In genomic region chr14:69366761-69367160, GRCh38 we compare ENCODE assay signal across 28 cellular contexts. TPM values are rescaled to one million over a fixed set of nuclear protein-coding genes. Genes with fewer than 3 reads are reported as not detected.
A peak's percentile ranks its signal among the peaks of the same experiment; 100 is the strongest.
DNase-seq lines count a peak whose midpoint lies in the region; ATAC-seq, FAIRE-seq and TF ChIP-seq lines count a peak whose summit lies in the region.
"Had no signal": no experiment of that assay in that cellular context is flagged by ENCODE, and none has a peak within 500 bp of the region (broad histone marks: within the 10 kb centered on the region; RNA-seq: fewer than 3 reads in every experiment).

No MANE protein-coding gene starts in this region.

- no peak overlapping the region for H3K4me3 Mint-ChIP-seq in neural progenitor cell
- H3K4me3 Mint-ChIP-seq: CD14-positive monocyte; CD4-positive, alpha-beta memory T cell; CD4-positive, CD25-positive, alpha-beta regulatory T cell; CD8-positive, alpha-beta memory T cell had no signal

- H3K27ac Mint-ChIP-seq in neural progenitor cell = peak overlapping the region; percentile 0
- H3K27ac Mint-ChIP-seq: CD14-positive monocyte; CD4-positive, alpha-beta memory T cell; CD8-positive, alpha-beta memory T cell had no signal

- no peak overlapping the region for H3K4me3 ChIP-seq in HepG2 (replicated peaks in 1 of 3; ENCODE audit: insufficient read depth in 1 of 3, low read depth in 2 of 3, low read length in 3 of 3)
- no peak overlapping the region for H3K4me3 ChIP-seq in right lobe of liver
- no peak overlapping the region for H3K4me3 ChIP-seq in neural progenitor cell
- H3K4me3 ChIP-seq in A673 (ENCODE audit: low read depth, low read length, poor library complexity, severe bottlenecking) = no peak overlapping the region
- no peak overlapping the region for H3K4me3 ChIP-seq in psoas muscle
- H3K4me3 ChIP-seq: BLaER1, GM12878 had no signal

- CTCF ChIA-PET in HepG2 (lab: Yijun Ruan, JAX; ENCODE audit: low intra/inter-chr PET ratio, low total read pairs) = no interaction called here
- CTCF ChIA-PET in A673 (lab: Charles Lee) = no interaction called here

- TF ChIP-seq RAD21 in HepG2 (CRISPR knock-in tag; IDR thresholded peaks at IDR 0.05) = no peak

- H3K27ac ChIP-seq in HepG2 (ENCODE audit: extremely low read length, insufficient read depth, low read length) (no peak overlapping the region), right lobe of liver (no peak overlapping the region), neural progenitor cell (no peak overlapping the region), A673 (ENCODE audit: low read depth, low read length, poor library complexity, severe bottlenecking) (no peak overlapping the region), psoas muscle (no peak overlapping the region)
- H3K27ac ChIP-seq: BLaER1 had no signal

- in situ Hi-C loops in HepG2 (cut with HindIII; ENCODE audit: extremely low pct_ligation_motif_present, low pct_unique_long_range_greater_than_20kb) = no loop called here

- TF ChIP-seq CTCF in HepG2 (CRISPR knock-in tag; IDR thresholded peaks at IDR 0.05) = no peak
- TF ChIP-seq CTCF in right lobe of liver (IDR thresholded peaks at IDR 0.05) = no peak
- no peak for TF ChIP-seq CTCF in neural progenitor cell (IDR thresholded peaks at IDR 0.05)
- TF ChIP-seq CTCF in A673 (conservative IDR thresholded peaks at IDR 0.05; ENCODE audit: low read depth, low read length) = no peak
- no peak for TF ChIP-seq CTCF in psoas muscle (IDR thresholded peaks at IDR 0.05)

- H3K36me3 ChIP-seq in HepG2 (replicated peaks in 1 of 2; ENCODE audit: control insufficient read depth in 1 of 2, insufficient read depth in 2 of 2, low read length in 2 of 2) (no peaks in the 10 kb centered on the region), right lobe of liver (no peaks in the 10 kb centered on the region), neural progenitor cell (no peaks in the 10 kb centered on the region), A673 (ENCODE audit: insufficient read depth, low read length, poor library complexity, severe bottlenecking) (no peaks in the 10 kb centered on the region), psoas muscle (ENCODE audit: insufficient read depth in 1 of 2, low read depth in 1 of 2) (no peaks in the 10 kb centered on the region)
- H3K36me3 ChIP-seq: BE2C had no signal

- WGBS in HepG2 (ENCODE audit: low lambda C conversion rate) = 98% methylated on average over 4 of the region's 4 CpGs
- 95% methylated on average over 3 of the region's 4 CpGs for WGBS in right lobe of liver (ENCODE audit: insufficient coverage, low coverage, low lambda C conversion rate, missing lambda C conversion rate)
- 95 to 97% (median 96%) methylated on average over 4 of the region's 4 CpGs for WGBS in psoas muscle, 3 donors

- H3K4me2 ChIP-seq in HepG2 (ENCODE audit: low read depth, low read length) = no peak overlapping the region
- no peak overlapping the region for H3K4me2 ChIP-seq in neural progenitor cell
- H3K4me2 ChIP-seq: BLaER1 had no signal

- no peaks in the 10 kb centered on the region for H3K27me3 Mint-ChIP-seq in neural progenitor cell (ENCODE audit: insufficient read depth, low read depth)
- H3K27me3 Mint-ChIP-seq: CD4-positive, alpha-beta memory T cell; CD4-positive, CD25-positive, alpha-beta regulatory T cell; CD8-positive, alpha-beta memory T cell had no signal

- no peaks in the 10 kb centered on the region for H3K9me3 ChIP-seq in HepG2 (ENCODE audit: low read length)
- H3K9me3 ChIP-seq in right lobe of liver = no peaks in the 10 kb centered on the region
- no peaks in the 10 kb centered on the region for H3K9me3 ChIP-seq in neural progenitor cell (ENCODE audit: low read depth)
- H3K9me3 ChIP-seq in A673 (ENCODE audit: low read depth, low read length, poor library complexity, severe bottlenecking) = no peaks in the 10 kb centered on the region
- no peaks in the 10 kb centered on the region for H3K9me3 ChIP-seq in psoas muscle
- H3K9me3 ChIP-seq: BE2C, BLaER1 had no signal

- H3K4me1 ChIP-seq in HepG2 (ENCODE audit: insufficient read depth, low read length) (no peaks in the 10 kb centered on the region), right lobe of liver (no peaks in the 10 kb centered on the region), neural progenitor cell (no peaks in the 10 kb centered on the region), A673 (ENCODE audit: insufficient read depth, low read length, poor library complexity, severe bottlenecking) (no peaks in the 10 kb centered on the region), psoas muscle (no peaks in the 10 kb centered on the region)
- H3K4me1 ChIP-seq: BE2C, BLaER1 had no signal

- H3K27me3 ChIP-seq in HepG2 (ENCODE audit: control insufficient read depth in 1 of 2, insufficient read depth in 2 of 2, low read length in 2 of 2) (no peaks in the 10 kb centered on the region), right lobe of liver (no peaks in the 10 kb centered on the region), neural progenitor cell (no peaks in the 10 kb centered on the region), A673 (replicated peaks; ENCODE audit: insufficient read depth, low read depth, low read length, poor library complexity) (no peaks in the 10 kb centered on the region), psoas muscle (ENCODE audit: insufficient read depth in 3 of 3, low read length in 2 of 3) (no peaks in the 10 kb centered on the region)
- H3K27me3 ChIP-seq: BE2C, BLaER1 had no signal

- H2AFZ ChIP-seq in HepG2 (ENCODE audit: low read length) (no peak overlapping the region), neural progenitor cell (replicated peaks) (no peak overlapping the region)

- TF ChIP-seq POLR2A in HepG2 (IDR thresholded peaks at IDR 0.05; ENCODE audit: insufficient read depth in 1 of 2, low read depth in 2 of 2, low read length in 2 of 2) (no peak), right lobe of liver (IDR thresholded peaks at IDR 0.05) (no peak)

- H3K79me2 ChIP-seq in HepG2 (ENCODE audit: insufficient read depth, low read length) = no peaks in the 10 kb centered on the region
- H3K79me2 ChIP-seq in neural progenitor cell (ENCODE audit: low read depth) = no peaks in the 10 kb centered on the region

- POLR2A ChIA-PET in HepG2 (lab: Yijun Ruan, JAX) (no interaction called here), A673 (lab: Charles Lee; ENCODE audit: low non-redundant PET) (no interaction called here)

- H3K9ac ChIP-seq in HepG2 (ENCODE audit: insufficient read depth, low read depth, low read length) = no peak overlapping the region
- H3K9ac ChIP-seq in neural progenitor cell = no peak overlapping the region
- H3K9ac ChIP-seq: BLaER1 had no signal

- no peaks in the 10 kb centered on the region for H3K9me3 Mint-ChIP-seq in neural progenitor cell
- H3K9me3 Mint-ChIP-seq: CD14-positive monocyte; CD4-positive, alpha-beta memory T cell; CD4-positive, CD25-positive, alpha-beta regulatory T cell; CD8-positive, alpha-beta memory T cell had no signal

- DNase-seq in HepG2 (ENCODE audit: low spot score) (no peak), right lobe of liver (no peak), HTR-8/SVneo (ENCODE audit: insufficient read length, low spot score) (no peak), neural progenitor cell (ENCODE audit: low spot score) (no peak), amniotic stem cell (lab: John Stamatoyannopoulos, UW) (no peak), A673 (ENCODE audit: low spot score) (no peak), psoas muscle (no peak)
- DNase-seq: 8988T; ACHN; BE2C; C1 segment of cervical spinal cord; CD4-positive, alpha-beta memory T cell; CD4-positive, CD25-positive, alpha-beta regulatory T cell; CD8-positive, alpha-beta memory T cell; COR-L47; DMS 273 treated with DMSO at 0.1 percent for 48 hours; DMS153; DMS53; DMS79; DND-41; EL; GDM1 had no signal

- BruUV-seq in HepG2 (replicated peaks; lab: Mats Ljungman, UMichigan) (no TSS peak), A673 (replicated peaks; lab: Mats Ljungman, UMichigan) (no TSS peak)

- no peaks in the 10 kb centered on the region for H3K36me3 Mint-ChIP-seq in neural progenitor cell
- H3K36me3 Mint-ChIP-seq: CD14-positive monocyte; CD4-positive, alpha-beta memory T cell; CD4-positive, CD25-positive, alpha-beta regulatory T cell had no signal

- no peak for ATAC-seq in HepG2
- ATAC-seq in right lobe of liver = no peak
- no peak for ATAC-seq in psoas muscle
- ATAC-seq: GM12878 had no signal

- H3F3A ChIP-seq in neural progenitor cell (ENCODE audit: low read depth) = no peaks in the 10 kb centered on the region

- peaks cover 2% of the 10 kb centered on the region for H3K4me1 Mint-ChIP-seq in neural progenitor cell
- H3K4me1 Mint-ChIP-seq: CD14-positive monocyte; CD4-positive, alpha-beta memory T cell; CD4-positive, CD25-positive, alpha-beta regulatory T cell; CD8-positive, alpha-beta memory T cell had no signal

- TF ChIP-seq EP300 in HepG2 (IDR thresholded peaks at IDR 0.05; ENCODE audit: low read depth in 2 of 2, low read length in 2 of 2) (no peak), HepG2 (CRISPR knock-in tag; IDR thresholded peaks at IDR 0.05; ENCODE audit: borderline replicate concordance) (no peak)

- intact Hi-C loops in HepG2 (cut with micrococcal nuclease; ENCODE audit: unreplicated experiment) = no loop called here
- intact Hi-C loops in right lobe of liver (cut with DNase I) = no loop called here
- intact Hi-C loops in A673 (cut with micrococcal nuclease; ENCODE audit: unreplicated experiment) = no loop called here
- intact Hi-C loops in psoas muscle (cut with DNase I) = loop anchor here in 1 of 2 donors (5.0 kb wide), 1 partner anchor 71 kb away; no protein-coding TSS in a partner anchor

- H4K20me1 ChIP-seq in HepG2 (ENCODE audit: insufficient read depth, low read length) (no peaks in the 10 kb centered on the region), neural progenitor cell (ENCODE audit: low read depth) (peaks cover 8% of the 10 kb centered on the region)
- H4K20me1 ChIP-seq: BLaER1 had no signal

- FAIRE-seq in HepG2 (lab: Jason Lieb, UNC) (no peak), HTR-8/SVneo (lab: Jason Lieb, UNC) (peak; percentile 91)
- FAIRE-seq: A204.1, GM12878, GM12892, GM18507 had no signal

RNA-seq across cellular contexts. Expression of gene ERH, which starts 31.3 kb away (rescaled TPM):
- total RNA-seq in HepG2 (2016; rRNA removed; fragmentation: Illumina TruSeq; extraction: Trizol) (341 and 491 TPM in 2 replicates), right lobe of liver (10 to 100 TPM; 46.0 to 71.7 (median 68.5) TPM), neural progenitor cell (ENCODE audit: low replicate concordance) (252 and 337 TPM in 2 replicates), A673 (2021) (452 and 472 TPM in 2 replicates), psoas muscle (100 to 1,000 TPM in 2 of 4 donors, 10 to 100 TPM in 2; 86.2 to 115 (median 103) TPM)
- total RNA-seq in HepG2 (2016; cell fraction: cytosol; rRNA removed; fragmentation: Illumina TruSeq; extraction: Trizol; ENCODE audit: low read depth) = 125 and 129 TPM in 2 replicates
- 358 and 522 TPM in 2 replicates for total RNA-seq in HepG2 (2016; cell fraction: insoluble cytoplasmic fraction; rRNA removed; fragmentation: Illumina TruSeq; extraction: Trizol)
- total RNA-seq in HepG2 (2016; cell fraction: membrane; rRNA removed; fragmentation: Illumina TruSeq; extraction: Trizol) = 183 and 193 TPM in 2 replicates
- total RNA-seq in HepG2 (2016; cell fraction: nucleus; rRNA removed; fragmentation: Illumina TruSeq; extraction: Trizol) = 143 and 174 TPM in 2 replicates
- polyA plus RNA-seq in HepG2 (2011; rRNA removed) (75.8 and 105 TPM in 2 replicates), psoas muscle (100 to 1,000 TPM in 2 of 3 donors, 10 to 100 TPM in 1; 76.9 to 130 (median 111) TPM)
- polyA plus RNA-seq in HepG2 (2011; cell fraction: cytosol; rRNA removed) = 90.2 and 93.3 TPM in 2 replicates
- 21.4 and 29.5 TPM in 2 replicates for polyA plus RNA-seq in HepG2 (2011; cell fraction: nucleus; rRNA removed)
- polyA plus RNA-seq in HepG2 (2012) = 129 and 223 TPM in 2 replicates
- 100 and 107 TPM in 2 replicates for polyA plus RNA-seq in HepG2 (2016; cell fraction: cytosol; fragmentation: Illumina TruSeq; extraction: Trizol; ENCODE audit: low read depth)
- 571 and 661 TPM in 2 replicates for polyA plus RNA-seq in HepG2 (2016; cell fraction: insoluble cytoplasmic fraction; fragmentation: Illumina TruSeq; extraction: Trizol; ENCODE audit: low read depth)
- polyA plus RNA-seq in HepG2 (2016; cell fraction: membrane; fragmentation: Illumina TruSeq; extraction: Trizol; ENCODE audit: low read depth) = 175 and 180 TPM in 2 replicates
- 224 and 228 TPM in 2 replicates for polyA plus RNA-seq in HepG2 (2016; cell fraction: nucleus; fragmentation: Illumina TruSeq; extraction: Trizol; ENCODE audit: insufficient read depth, low read depth)
- 48.2 and 87.3 TPM in 2 replicates for polyA minus RNA-seq in HepG2 (2011; rRNA and poly(A)+ RNA removed; ENCODE audit: low replicate concordance)
- polyA minus RNA-seq in HepG2 (2011; cell fraction: cytosol; rRNA and poly(A)+ RNA removed) = 116 and 129 TPM in 2 replicates
- 100 and 107 TPM in 2 replicates for polyA minus RNA-seq in HepG2 (2011; cell fraction: nucleus; rRNA and poly(A)+ RNA removed)

RNA-seq across cellular contexts. Expression of gene SLC39A9, which starts 31.7 kb away (rescaled TPM):
- 63.8 and 69.5 TPM in 2 replicates for total RNA-seq in HepG2 (2016; rRNA removed; fragmentation: Illumina TruSeq; extraction: Trizol)
- 9.2 and 9.9 TPM in 2 replicates for total RNA-seq in HepG2 (2016; cell fraction: cytosol; rRNA removed; fragmentation: Illumina TruSeq; extraction: Trizol; ENCODE audit: low read depth)
- total RNA-seq in HepG2 (2016; cell fraction: insoluble cytoplasmic fraction; rRNA removed; fragmentation: Illumina TruSeq; extraction: Trizol) = 65.8 and 71.2 TPM in 2 replicates
- 32.7 and 37.8 TPM in 2 replicates for total RNA-seq in HepG2 (2016; cell fraction: membrane; rRNA removed; fragmentation: Illumina TruSeq; extraction: Trizol)
- 64.0 and 64.2 TPM in 2 replicates for total RNA-seq in HepG2 (2016; cell fraction: nucleus; rRNA removed; fragmentation: Illumina TruSeq; extraction: Trizol)
- polyA plus RNA-seq in HepG2 (2011; rRNA removed) = 45.5 and 46.6 TPM in 2 replicates
- 33.9 and 43.3 TPM in 2 replicates for polyA plus RNA-seq in HepG2 (2011; cell fraction: cytosol; rRNA removed)
- polyA plus RNA-seq in HepG2 (2011; cell fraction: nucleus; rRNA removed) = 27.1 and 28.1 TPM in 2 replicates
- polyA plus RNA-seq in HepG2 (2012) = 21.9 and 26.1 TPM in 2 replicates
- 3.7 and 4.1 TPM in 2 replicates for polyA plus RNA-seq in HepG2 (2016; cell fraction: cytosol; fragmentation: Illumina TruSeq; extraction: Trizol; ENCODE audit: low read depth)
- 30.0 and 36.3 TPM in 2 replicates for polyA plus RNA-seq in HepG2 (2016; cell fraction: insoluble cytoplasmic fraction; fragmentation: Illumina TruSeq; extraction: Trizol; ENCODE audit: low read depth)
- polyA plus RNA-seq in HepG2 (2016; cell fraction: membrane; fragmentation: Illumina TruSeq; extraction: Trizol; ENCODE audit: low read depth) = 14.3 and 15.0 TPM in 2 replicates
- polyA plus RNA-seq in HepG2 (2016; cell fraction: nucleus; fragmentation: Illumina TruSeq; extraction: Trizol; ENCODE audit: insufficient read depth, low read depth) = 43.0 and 43.2 TPM in 2 replicates
- polyA minus RNA-seq in HepG2 (2011; rRNA and poly(A)+ RNA removed; ENCODE audit: low replicate concordance) = 194 and 305 TPM in 2 replicates
- 55.4 and 68.9 TPM in 2 replicates for polyA minus RNA-seq in HepG2 (2011; cell fraction: cytosol; rRNA and poly(A)+ RNA removed)
- 48.5 and 59.8 TPM in 2 replicates for polyA minus RNA-seq in HepG2 (2011; cell fraction: nucleus; rRNA and poly(A)+ RNA removed)
- 10 to 100 TPM; 44.7 to 78.2 (median 58.2) TPM for total RNA-seq in right lobe of liver
- total RNA-seq in neural progenitor cell (ENCODE audit: low replicate concordance) = 54.5 and 61.2 TPM in 2 replicates
- total RNA-seq in A673 (2021) = 59.2 and 60.8 TPM in 2 replicates
- total RNA-seq in psoas muscle = 10 to 100 TPM; 11.8 to 16.7 (median 14.9) TPM
- 10 to 100 TPM in 2 of 3 donors, 1 to 10 TPM in 1; 6.1 to 19.8 (median 19.2) TPM for polyA plus RNA-seq in psoas muscle
